ENCODE assay signal across 1 cellular context in the genomic region with DNA sequence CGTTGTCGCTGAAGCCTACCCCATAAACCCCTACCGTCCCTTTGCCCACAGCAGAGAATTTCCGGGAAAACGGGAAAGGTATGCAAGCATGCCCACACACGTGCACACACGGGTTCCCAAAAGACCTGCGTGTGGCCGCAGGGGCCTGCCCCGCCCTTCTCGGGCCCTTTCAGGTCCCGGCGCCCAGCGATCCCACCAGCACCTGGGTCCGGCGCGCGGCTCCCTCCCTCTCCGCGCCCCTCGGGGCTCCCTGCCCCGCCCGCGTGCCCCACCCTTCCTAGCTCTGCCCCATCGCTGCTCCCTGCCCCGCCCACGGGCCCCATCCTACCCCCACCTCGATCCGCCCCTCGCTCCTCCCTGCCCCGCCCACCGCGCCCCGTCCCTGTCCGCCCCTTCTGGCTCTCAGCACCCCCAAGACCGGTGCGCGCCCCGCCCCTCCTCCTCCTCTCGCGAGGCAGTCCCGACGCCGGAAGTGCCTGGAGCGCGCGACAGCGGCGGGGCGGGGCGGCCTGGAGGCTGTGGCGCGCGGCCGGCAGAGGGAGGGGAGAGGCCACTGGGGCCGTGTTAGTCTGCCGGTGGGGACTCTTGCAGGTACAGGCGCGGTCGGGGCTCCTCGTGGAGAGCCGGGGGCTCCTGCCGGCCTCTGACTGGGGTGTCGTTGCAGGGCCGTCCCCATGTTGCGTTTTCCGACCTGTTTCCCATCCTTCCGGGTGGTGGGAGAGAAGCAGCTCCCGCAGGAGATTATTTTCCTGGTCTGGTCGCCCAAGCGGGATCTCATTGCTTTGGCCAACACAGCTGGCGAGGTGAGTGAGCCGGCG.
TF ChIP-seq lines count a peak whose summit lies in the region.

A gene with protein sequence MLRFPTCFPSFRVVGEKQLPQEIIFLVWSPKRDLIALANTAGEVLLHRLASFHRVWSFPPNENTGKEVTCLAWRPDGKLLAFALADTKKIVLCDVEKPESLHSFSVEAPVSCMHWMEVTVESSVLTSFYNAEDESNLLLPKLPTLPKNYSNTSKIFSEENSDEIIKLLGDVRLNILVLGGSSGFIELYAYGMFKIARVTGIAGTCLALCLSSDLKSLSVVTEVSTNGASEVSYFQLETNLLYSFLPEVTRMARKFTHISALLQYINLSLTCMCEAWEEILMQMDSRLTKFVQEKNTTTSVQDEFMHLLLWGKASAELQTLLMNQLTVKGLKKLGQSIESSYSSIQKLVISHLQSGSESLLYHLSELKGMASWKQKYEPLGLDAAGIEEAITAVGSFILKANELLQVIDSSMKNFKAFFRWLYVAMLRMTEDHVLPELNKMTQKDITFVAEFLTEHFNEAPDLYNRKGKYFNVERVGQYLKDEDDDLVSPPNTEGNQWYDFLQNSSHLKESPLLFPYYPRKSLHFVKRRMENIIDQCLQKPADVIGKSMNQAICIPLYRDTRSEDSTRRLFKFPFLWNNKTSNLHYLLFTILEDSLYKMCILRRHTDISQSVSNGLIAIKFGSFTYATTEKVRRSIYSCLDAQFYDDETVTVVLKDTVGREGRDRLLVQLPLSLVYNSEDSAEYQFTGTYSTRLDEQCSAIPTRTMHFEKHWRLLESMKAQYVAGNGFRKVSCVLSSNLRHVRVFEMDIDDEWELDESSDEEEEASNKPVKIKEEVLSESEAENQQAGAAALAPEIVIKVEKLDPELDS (plus strand): TSS at position 510 of the 818 bp plus-strand sequence. CDS start 165 bp downstream, at position 675.

TF ChIP-seq in K562, 482 proteins besides CTCF, POLR2A, EP300 and RAD21 (continued from another document and continues in another):
- TF ChIP-seq, protein P1, sequence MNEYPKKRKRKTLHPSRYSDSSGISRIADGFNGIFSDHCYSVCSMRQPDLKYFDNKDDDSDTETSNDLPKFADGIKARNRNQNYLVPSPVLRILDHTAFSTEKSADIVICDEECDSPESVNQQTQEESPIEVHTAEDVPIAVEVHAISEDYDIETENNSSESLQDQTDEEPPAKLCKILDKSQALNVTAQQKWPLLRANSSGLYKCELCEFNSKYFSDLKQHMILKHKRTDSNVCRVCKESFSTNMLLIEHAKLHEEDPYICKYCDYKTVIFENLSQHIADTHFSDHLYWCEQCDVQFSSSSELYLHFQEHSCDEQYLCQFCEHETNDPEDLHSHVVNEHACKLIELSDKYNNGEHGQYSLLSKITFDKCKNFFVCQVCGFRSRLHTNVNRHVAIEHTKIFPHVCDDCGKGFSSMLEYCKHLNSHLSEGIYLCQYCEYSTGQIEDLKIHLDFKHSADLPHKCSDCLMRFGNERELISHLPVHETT (CRISPR knock-in tag; conservative IDR thresholded peaks at IDR 0.05 in 1 of 2, IDR thresholded peaks at IDR 0.05 in 1 of 2) = peak in 1 of 2 experiments; percentile 69; a peak in 2 of 4 replicates
- TF ChIP-seq ZNF41 (CRISPR knock-in tag; conservative IDR thresholded peaks at IDR 0.05) (no peak), ZNF282 (CRISPR knock-in tag; IDR thresholded peaks at IDR 0.05) (no peak), RBBP5 (IDR thresholded peaks at IDR 0.05; ENCODE audit: borderline replicate concordance, insufficient read depth, low read length, poor library complexity, severe bottlenecking) (peak; percentile 65), MAFF (IDR thresholded peaks at IDR 0.05; ENCODE audit: low read length) (no peak), CSDE1 (IDR thresholded peaks at IDR 0.05) (no peak), CBFA2T2 (conservative IDR thresholded peaks at IDR 0.05) (no peak), GATAD2A (IDR thresholded peaks at IDR 0.05) (no peak), CHD2 (IDR thresholded peaks at IDR 0.05; ENCODE audit: low read depth, low read length) (peak; percentile 96), RUNX1 (IDR thresholded peaks at IDR 0.05; ENCODE audit: low read depth) (no peak), GABPA (tag; conservative IDR thresholded peaks at IDR 0.05; ENCODE audit: low read depth) (peak; percentile 88), SMAD4 (CRISPR knock-in tag; conservative IDR thresholded peaks at IDR 0.05) (0 out of 2 replicates have a peak, but pooled peaks have one; percentile 28), ZNF184 (CRISPR knock-in tag; IDR thresholded peaks at IDR 0.05) (no peak), SP1 (CRISPR knock-in tag; IDR thresholded peaks at IDR 0.05) (peak; percentile 70; the same call in 1 of the 2 replicates), TCF3 (CRISPR knock-in tag; IDR thresholded peaks at IDR 0.05) (no peak), CREM (IDR thresholded peaks at IDR 0.05; ENCODE audit: low read depth) (peak; percentile 62), MEIS2 (IDR thresholded peaks at IDR 0.05; ENCODE audit: partially characterized antibody) (no peak), ETV5 (CRISPR knock-in tag; IDR thresholded peaks at IDR 0.05; ENCODE audit: low read depth) (no peak)
- TF ChIP-seq, protein P2, sequence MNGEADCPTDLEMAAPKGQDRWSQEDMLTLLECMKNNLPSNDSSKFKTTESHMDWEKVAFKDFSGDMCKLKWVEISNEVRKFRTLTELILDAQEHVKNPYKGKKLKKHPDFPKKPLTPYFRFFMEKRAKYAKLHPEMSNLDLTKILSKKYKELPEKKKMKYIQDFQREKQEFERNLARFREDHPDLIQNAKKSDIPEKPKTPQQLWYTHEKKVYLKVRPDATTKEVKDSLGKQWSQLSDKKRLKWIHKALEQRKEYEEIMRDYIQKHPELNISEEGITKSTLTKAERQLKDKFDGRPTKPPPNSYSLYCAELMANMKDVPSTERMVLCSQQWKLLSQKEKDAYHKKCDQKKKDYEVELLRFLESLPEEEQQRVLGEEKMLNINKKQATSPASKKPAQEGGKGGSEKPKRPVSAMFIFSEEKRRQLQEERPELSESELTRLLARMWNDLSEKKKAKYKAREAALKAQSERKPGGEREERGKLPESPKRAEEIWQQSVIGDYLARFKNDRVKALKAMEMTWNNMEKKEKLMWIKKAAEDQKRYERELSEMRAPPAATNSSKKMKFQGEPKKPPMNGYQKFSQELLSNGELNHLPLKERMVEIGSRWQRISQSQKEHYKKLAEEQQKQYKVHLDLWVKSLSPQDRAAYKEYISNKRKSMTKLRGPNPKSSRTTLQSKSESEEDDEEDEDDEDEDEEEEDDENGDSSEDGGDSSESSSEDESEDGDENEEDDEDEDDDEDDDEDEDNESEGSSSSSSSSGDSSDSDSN (IDR thresholded peaks at IDR 0.05; ENCODE audit: borderline replicate concordance in 1 of 2, low read depth in 2 of 2, low read length in 2 of 2) = no peak
- TF ChIP-seq, protein P3, sequence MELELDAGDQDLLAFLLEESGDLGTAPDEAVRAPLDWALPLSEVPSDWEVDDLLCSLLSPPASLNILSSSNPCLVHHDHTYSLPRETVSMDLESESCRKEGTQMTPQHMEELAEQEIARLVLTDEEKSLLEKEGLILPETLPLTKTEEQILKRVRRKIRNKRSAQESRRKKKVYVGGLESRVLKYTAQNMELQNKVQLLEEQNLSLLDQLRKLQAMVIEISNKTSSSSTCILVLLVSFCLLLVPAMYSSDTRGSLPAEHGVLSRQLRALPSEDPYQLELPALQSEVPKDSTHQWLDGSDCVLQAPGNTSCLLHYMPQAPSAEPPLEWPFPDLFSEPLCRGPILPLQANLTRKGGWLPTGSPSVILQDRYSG (tag; conservative IDR thresholded peaks at IDR 0.05; ENCODE audit: low read depth) = no peak
- TF ChIP-seq, protein P4, sequence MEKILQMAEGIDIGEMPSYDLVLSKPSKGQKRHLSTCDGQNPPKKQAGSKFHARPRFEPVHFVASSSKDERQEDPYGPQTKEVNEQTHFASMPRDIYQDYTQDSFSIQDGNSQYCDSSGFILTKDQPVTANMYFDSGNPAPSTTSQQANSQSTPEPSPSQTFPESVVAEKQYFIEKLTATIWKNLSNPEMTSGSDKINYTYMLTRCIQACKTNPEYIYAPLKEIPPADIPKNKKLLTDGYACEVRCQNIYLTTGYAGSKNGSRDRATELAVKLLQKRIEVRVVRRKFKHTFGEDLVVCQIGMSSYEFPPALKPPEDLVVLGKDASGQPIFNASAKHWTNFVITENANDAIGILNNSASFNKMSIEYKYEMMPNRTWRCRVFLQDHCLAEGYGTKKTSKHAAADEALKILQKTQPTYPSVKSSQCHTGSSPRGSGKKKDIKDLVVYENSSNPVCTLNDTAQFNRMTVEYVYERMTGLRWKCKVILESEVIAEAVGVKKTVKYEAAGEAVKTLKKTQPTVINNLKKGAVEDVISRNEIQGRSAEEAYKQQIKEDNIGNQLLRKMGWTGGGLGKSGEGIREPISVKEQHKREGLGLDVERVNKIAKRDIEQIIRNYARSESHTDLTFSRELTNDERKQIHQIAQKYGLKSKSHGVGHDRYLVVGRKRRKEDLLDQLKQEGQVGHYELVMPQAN (IDR thresholded peaks at IDR 0.05; ENCODE audit: borderline replicate concordance) = 0 out of 2 replicates have a peak, but pooled peaks have one; percentile 28
- TF ChIP-seq, protein P5, sequence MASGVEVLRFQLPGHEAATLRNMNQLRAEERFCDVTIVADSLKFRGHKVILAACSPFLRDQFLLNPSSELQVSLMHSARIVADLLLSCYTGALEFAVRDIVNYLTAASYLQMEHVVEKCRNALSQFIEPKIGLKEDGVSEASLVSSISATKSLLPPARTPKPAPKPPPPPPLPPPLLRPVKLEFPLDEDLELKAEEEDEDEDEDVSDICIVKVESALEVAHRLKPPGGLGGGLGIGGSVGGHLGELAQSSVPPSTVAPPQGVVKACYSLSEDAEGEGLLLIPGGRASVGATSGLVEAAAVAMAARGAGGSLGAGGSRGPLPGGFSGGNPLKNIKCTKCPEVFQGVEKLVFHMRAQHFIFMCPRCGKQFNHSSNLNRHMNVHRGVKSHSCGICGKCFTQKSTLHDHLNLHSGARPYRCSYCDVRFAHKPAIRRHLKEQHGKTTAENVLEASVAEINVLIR (CRISPR knock-in tag; IDR thresholded peaks at IDR 0.05) = no peak
- TF ChIP-seq, protein P6, sequence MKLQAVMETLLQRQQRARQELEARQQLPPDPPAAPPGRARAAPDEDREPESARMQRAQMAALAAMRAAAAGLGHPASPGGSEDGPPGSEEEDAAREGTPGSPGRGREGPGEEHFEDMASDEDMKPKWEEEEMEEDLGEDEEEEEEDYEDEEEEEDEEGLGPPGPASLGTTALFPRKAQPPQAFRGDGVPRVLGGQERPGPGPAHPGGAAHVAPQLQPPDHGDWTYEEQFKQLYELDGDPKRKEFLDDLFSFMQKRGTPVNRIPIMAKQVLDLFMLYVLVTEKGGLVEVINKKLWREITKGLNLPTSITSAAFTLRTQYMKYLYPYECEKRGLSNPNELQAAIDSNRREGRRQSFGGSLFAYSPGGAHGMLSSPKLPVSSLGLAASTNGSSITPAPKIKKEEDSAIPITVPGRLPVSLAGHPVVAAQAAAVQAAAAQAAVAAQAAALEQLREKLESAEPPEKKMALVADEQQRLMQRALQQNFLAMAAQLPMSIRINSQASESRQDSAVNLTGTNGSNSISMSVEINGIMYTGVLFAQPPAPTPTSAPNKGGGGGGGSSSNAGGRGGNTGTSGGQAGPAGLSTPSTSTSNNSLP (IDR thresholded peaks at IDR 0.05; ENCODE audit: borderline replicate concordance, low read depth, low read length) = no peak
- TF ChIP-seq, protein P7, sequence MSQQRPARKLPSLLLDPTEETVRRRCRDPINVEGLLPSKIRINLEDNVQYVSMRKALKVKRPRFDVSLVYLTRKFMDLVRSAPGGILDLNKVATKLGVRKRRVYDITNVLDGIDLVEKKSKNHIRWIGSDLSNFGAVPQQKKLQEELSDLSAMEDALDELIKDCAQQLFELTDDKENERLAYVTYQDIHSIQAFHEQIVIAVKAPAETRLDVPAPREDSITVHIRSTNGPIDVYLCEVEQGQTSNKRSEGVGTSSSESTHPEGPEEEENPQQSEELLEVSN (IDR thresholded peaks at IDR 0.05; ENCODE audit: borderline replicate concordance in 1 of 2, extremely low read depth in 1 of 2, insufficient read depth in 1 of 2, insufficient read length in 1 of 2, low read depth in 1 of 2, low read length in 1 of 2, poor library complexity in 1 of 2, severe bottlenecking in 1 of 2) = peak in 1 of 2 experiments; percentile 29
- TF ChIP-seq, protein P8, sequence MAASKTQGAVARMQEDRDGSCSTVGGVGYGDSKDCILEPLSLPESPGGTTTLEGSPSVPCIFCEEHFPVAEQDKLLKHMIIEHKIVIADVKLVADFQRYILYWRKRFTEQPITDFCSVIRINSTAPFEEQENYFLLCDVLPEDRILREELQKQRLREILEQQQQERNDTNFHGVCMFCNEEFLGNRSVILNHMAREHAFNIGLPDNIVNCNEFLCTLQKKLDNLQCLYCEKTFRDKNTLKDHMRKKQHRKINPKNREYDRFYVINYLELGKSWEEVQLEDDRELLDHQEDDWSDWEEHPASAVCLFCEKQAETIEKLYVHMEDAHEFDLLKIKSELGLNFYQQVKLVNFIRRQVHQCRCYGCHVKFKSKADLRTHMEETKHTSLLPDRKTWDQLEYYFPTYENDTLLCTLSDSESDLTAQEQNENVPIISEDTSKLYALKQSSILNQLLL (CRISPR knock-in tag; IDR thresholded peaks at IDR 0.05; ENCODE audit: borderline replicate concordance) = no peak
- TF ChIP-seq, protein P9, sequence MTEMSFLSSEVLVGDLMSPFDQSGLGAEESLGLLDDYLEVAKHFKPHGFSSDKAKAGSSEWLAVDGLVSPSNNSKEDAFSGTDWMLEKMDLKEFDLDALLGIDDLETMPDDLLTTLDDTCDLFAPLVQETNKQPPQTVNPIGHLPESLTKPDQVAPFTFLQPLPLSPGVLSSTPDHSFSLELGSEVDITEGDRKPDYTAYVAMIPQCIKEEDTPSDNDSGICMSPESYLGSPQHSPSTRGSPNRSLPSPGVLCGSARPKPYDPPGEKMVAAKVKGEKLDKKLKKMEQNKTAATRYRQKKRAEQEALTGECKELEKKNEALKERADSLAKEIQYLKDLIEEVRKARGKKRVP (CRISPR knock-in tag; IDR thresholded peaks at IDR 0.05) = 0 out of 2 replicates have a peak, but pooled peaks have one; percentile 25
- TF ChIP-seq, protein P10, sequence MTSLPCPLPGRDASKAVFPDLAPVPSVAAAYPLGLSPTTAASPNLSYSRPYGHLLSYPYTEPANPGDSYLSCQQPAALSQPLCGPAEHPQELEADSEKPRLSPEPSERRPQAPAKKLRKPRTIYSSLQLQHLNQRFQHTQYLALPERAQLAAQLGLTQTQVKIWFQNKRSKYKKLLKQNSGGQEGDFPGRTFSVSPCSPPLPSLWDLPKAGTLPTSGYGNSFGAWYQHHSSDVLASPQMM (CRISPR knock-in tag; IDR thresholded peaks at IDR 0.05) = no peak
- TF ChIP-seq, protein P11, sequence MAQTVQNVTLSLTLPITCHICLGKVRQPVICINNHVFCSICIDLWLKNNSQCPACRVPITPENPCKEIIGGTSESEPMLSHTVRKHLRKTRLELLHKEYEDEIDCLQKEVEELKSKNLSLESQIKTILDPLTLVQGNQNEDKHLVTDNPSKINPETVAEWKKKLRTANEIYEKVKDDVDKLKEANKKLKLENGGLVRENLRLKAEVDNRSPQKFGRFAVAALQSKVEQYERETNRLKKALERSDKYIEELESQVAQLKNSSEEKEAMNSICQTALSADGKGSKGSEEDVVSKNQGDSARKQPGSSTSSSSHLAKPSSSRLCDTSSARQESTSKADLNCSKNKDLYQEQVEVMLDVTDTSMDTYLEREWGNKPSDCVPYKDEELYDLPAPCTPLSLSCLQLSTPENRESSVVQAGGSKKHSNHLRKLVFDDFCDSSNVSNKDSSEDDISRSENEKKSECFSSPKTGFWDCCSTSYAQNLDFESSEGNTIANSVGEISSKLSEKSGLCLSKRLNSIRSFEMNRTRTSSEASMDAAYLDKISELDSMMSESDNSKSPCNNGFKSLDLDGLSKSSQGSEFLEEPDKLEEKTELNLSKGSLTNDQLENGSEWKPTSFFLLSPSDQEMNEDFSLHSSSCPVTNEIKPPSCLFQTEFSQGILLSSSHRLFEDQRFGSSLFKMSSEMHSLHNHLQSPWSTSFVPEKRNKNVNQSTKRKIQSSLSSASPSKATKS (CRISPR knock-in tag; IDR thresholded peaks at IDR 0.05) = no peak
